ENCODE assay signal across 35 cellular contexts in genomic region chr17:34091975-34092374, GRCh38.
"Had no signal": no experiment of that assay in that cellular context is flagged by ENCODE, and none has a peak within 500 bp of the region (broad histone marks: within the 10 kb centered on the region; RNA-seq: fewer than 3 reads in every experiment).

No MANE protein-coding gene starts in this region.

- H3K27me3 Mint-ChIP-seq: activated CD4-positive, alpha-beta T cell treated with anti-CD3 and anti-CD28 coated beads, Interleukin-2, amount 10 ng/mL, durations not matched to agents 24 days and 14 days had no signal

- H3K4me1 Mint-ChIP-seq: activated B cell treated with CpG ODN at 0.5 μM for 24 hours; activated CD4-positive, alpha-beta T cell treated with anti-CD3 and anti-CD28 coated beads, Interleukin-2, amount 10 ng/mL, durations not matched to agents 24 days and 14 days; activated naive CD8-positive, alpha-beta T cell treated with anti-CD3 and anti-CD28 coated beads for 36 hours; activated T-helper 17 cell treated with anti-CD3 and anti-CD28 coated beads, Interleukin-2, amount 50 U/mL, for 72 hours; central memory CD8-positive, alpha-beta T cell had no signal

- H3K36me3 Mint-ChIP-seq: activated CD4-positive, alpha-beta memory T cell treated with anti-CD3 and anti-CD28 coated beads for 36 hours; activated naive CD8-positive, alpha-beta T cell treated with anti-CD3 and anti-CD28 coated beads for 36 hours had no signal

- H3K27ac Mint-ChIP-seq: activated B cell treated with CpG ODN at 0.5 μM for 24 hours; activated CD4-positive, alpha-beta memory T cell treated with anti-CD3 and anti-CD28 coated beads for 36 hours; activated CD4-positive, alpha-beta T cell treated with anti-CD3 and anti-CD28 coated beads, Interleukin-2, amount 10 ng/mL, durations not matched to agents 24 days and 14 days; activated CD8-positive, alpha-beta T cell treated with anti-CD3 and anti-CD28 coated beads for 36 hours; activated naive CD4-positive, alpha-beta T cell treated with anti-CD3 and anti-CD28 coated beads for 36 hours; activated naive CD4-positive, alpha-beta T cell treated with anti-CD3 and anti-CD28 coated beads, Interleukin-2, amount 50 U/mL, for 72 hours; activated naive CD8-positive, alpha-beta T cell treated with anti-CD3 and anti-CD28 coated beads for 36 hours; activated T-cell treated with anti-CD3 and anti-CD28 coated beads, Interleukin-2, amount 50 U/mL, for 72 hours; activated T-helper 1 cell treated with anti-CD3 and anti-CD28 coated beads, Interleukin-12 subunit alpha, Interleukin-12 subunit beta, Interleukin-2, Interleukin-4 antibody, amounts not matched to agents 30 ng/mL and 10 ng/mL and 1 ng/mL, durations not matched to agents 14 hours and 24 hours and 36 hours; activated T-helper 17 cell treated with anti-CD3 and anti-CD28 coated beads, Interleukin-2, amount 50 U/mL, for 72 hours; T-helper 1 cell treated with Interleukin-12 subunit alpha and Interleukin-12 subunit beta and Interleukin-4 antibody, amounts not matched to agents 30 μg/mL and 1 μg/mL, for 36 hours; T-helper 2 cell treated with Interferon-gamma antibody and Interleukin-4, amounts not matched to agents 5 μg/mL and 100 μg/mL, for 36 hours had no signal

- ATAC-seq: activated CD8-positive, alpha-beta T cell treated with anti-CD3 and anti-CD28 coated beads for 36 hours; activated naive CD4-positive, alpha-beta T cell treated with anti-CD3 and anti-CD28 coated beads, Interleukin-2, amount 50 U/mL, for 72 hours; activated T-cell treated with anti-CD3 and anti-CD28 coated beads, Interleukin-2, amount 50 U/mL, for 4 hours; activated T-cell treated with anti-CD3 and anti-CD28 coated beads, Interleukin-2, amount 50 U/mL, for 72 hours; activated T-helper 17 cell treated with anti-CD3 and anti-CD28 coated beads, Interleukin-2, amount 50 U/mL, for 72 hours; body of pancreas had no signal

- H3K9me3 Mint-ChIP-seq: activated B cell treated with CpG ODN at 0.5 μM for 24 hours; activated CD4-positive, alpha-beta memory T cell treated with anti-CD3 and anti-CD28 coated beads for 36 hours; activated CD4-positive, alpha-beta T cell treated with anti-CD3 and anti-CD28 coated beads, Interleukin-2, amount 10 ng/mL, durations not matched to agents 24 days and 14 days; activated CD8-positive, alpha-beta T cell treated with anti-CD3 and anti-CD28 coated beads for 36 hours; activated naive CD4-positive, alpha-beta T cell treated with anti-CD3 and anti-CD28 coated beads for 36 hours; activated T-cell treated with anti-CD3 and anti-CD28 coated beads, Interleukin-2, amount 50 U/mL, for 4 hours; activated T-helper 1 cell treated with anti-CD3 and anti-CD28 coated beads, Interleukin-12 subunit alpha, Interleukin-12 subunit beta, Interleukin-2, Interleukin-4 antibody, amounts not matched to agents 30 ng/mL and 10 ng/mL and 1 ng/mL, durations not matched to agents 14 hours and 24 hours and 36 hours; activated T-helper 17 cell treated with anti-CD3 and anti-CD28 coated beads, Interleukin-2, amount 50 U/mL, for 72 hours; central memory CD8-positive, alpha-beta T cell; T-helper 1 cell treated with Interleukin-12 subunit alpha and Interleukin-12 subunit beta and Interleukin-4 antibody, amounts not matched to agents 30 μg/mL and 1 μg/mL, for 36 hours; T-helper 2 cell treated with Interferon-gamma antibody and Interleukin-4, amounts not matched to agents 5 μg/mL and 100 μg/mL, for 36 hours had no signal

- H3K4me3 Mint-ChIP-seq: activated B cell treated with CpG ODN at 0.5 μM for 24 hours; activated CD4-positive, alpha-beta memory T cell treated with anti-CD3 and anti-CD28 coated beads for 36 hours; activated CD4-positive, alpha-beta T cell treated with anti-CD3 and anti-CD28 coated beads, Interleukin-2, amount 10 ng/mL, durations not matched to agents 24 days and 14 days; activated CD8-positive, alpha-beta T cell treated with anti-CD3 and anti-CD28 coated beads for 36 hours; activated naive CD4-positive, alpha-beta T cell treated with anti-CD3 and anti-CD28 coated beads for 36 hours; activated naive CD8-positive, alpha-beta T cell treated with anti-CD3 and anti-CD28 coated beads for 36 hours; activated T-cell treated with anti-CD3 and anti-CD28 coated beads, Interleukin-2, amount 50 U/mL, for 4 hours; activated T-cell treated with anti-CD3 and anti-CD28 coated beads, Interleukin-2, amount 50 U/mL, for 72 hours; activated T-helper 1 cell treated with anti-CD3 and anti-CD28 coated beads, Interleukin-12 subunit alpha, Interleukin-12 subunit beta, Interleukin-2, Interleukin-4 antibody, amounts not matched to agents 30 ng/mL and 10 ng/mL and 1 ng/mL, durations not matched to agents 14 hours and 24 hours and 36 hours; activated T-helper 17 cell treated with anti-CD3 and anti-CD28 coated beads, Interleukin-2, amount 50 U/mL, for 72 hours; central memory CD8-positive, alpha-beta T cell; T-helper 1 cell treated with Interleukin-12 subunit alpha and Interleukin-12 subunit beta and Interleukin-4 antibody, amounts not matched to agents 30 μg/mL and 1 μg/mL, for 36 hours; T-helper 2 cell treated with Interferon-gamma antibody and Interleukin-4, amounts not matched to agents 5 μg/mL and 100 μg/mL, for 36 hours had no signal

- DNase-seq: activated B cell treated with CpG ODN at 0.5 μM for 24 hours; activated CD4-positive, alpha-beta memory T cell treated with anti-CD3 and anti-CD28 coated beads for 36 hours; activated CD4-positive, alpha-beta T cell treated with anti-CD3 and anti-CD28 coated beads for 4 hours; activated CD4-positive, alpha-beta T cell treated with anti-CD3 and anti-CD28 coated beads, Interleukin-2, amount 50 U/mL, for 1 hour; activated CD4-positive, alpha-beta T cell treated with anti-CD3 and anti-CD28 coated beads, Interleukin-2, amount 50 U/mL, for 4 hours; activated CD4-positive, CD25-positive, alpha-beta regulatory T cell treated with anti-CD3 and anti-CD28 coated beads, Interleukin-2, amount 50 U/mL, for 72 hours; activated CD8-positive, alpha-beta memory T cell treated with anti-CD3 and anti-CD28 coated beads, Interleukin-2, amount 50 U/mL, for 4 hours; activated CD8-positive, alpha-beta T cell treated with anti-CD3 and anti-CD28 coated beads for 36 hours; activated effector memory CD4-positive, alpha-beta T cell treated with anti-CD3 and anti-CD28 coated beads, Interleukin-2, amount 50 U/mL, for 16 hours; activated gamma-delta T cell treated with Interleukin-2 at 50 U/mL for 16 hours; activated naive CD4-positive, alpha-beta T cell; activated naive CD4-positive, alpha-beta T cell treated with anti-CD3 and anti-CD28 coated beads for 36 hours; activated naive CD4-positive, alpha-beta T cell treated with anti-CD3 and anti-CD28 coated beads, Interleukin-2, amount 50 U/mL, for 16 hours; activated naive CD8-positive, alpha-beta T cell treated with anti-CD3 and anti-CD28 coated beads for 36 hours; activated T-cell treated with anti-CD3 and anti-CD28 coated beads for 4 hours; activated T-cell treated with anti-CD3 and anti-CD28 coated beads, Interleukin-2, amount 50 U/mL, for 1 hour; activated T-cell treated with anti-CD3 and anti-CD28 coated beads, Interleukin-2, amount 50 U/mL, for 4 hours; activated T-cell treated with anti-CD3 and anti-CD28 coated beads, Interleukin-2, amount 50 U/mL, for 72 hours; adrenal gland; amniotic stem cell; aorta; body of pancreas; brain microvascular endothelial cell; caudate nucleus; cerebellar nuclear complex; T-helper 1 cell; T-helper 2 cell; T-helper 9 cell had no signal
